In genomic region chr2:28896906-28897305, GRCh38 we compare ENCODE assay signal across 9 cellular contexts. TPM values are rescaled to one million over a fixed set of nuclear protein-coding genes. Genes with fewer than 3 reads are reported as not detected.
DNase-seq lines count a peak whose midpoint lies in the region; ATAC-seq, FAIRE-seq and TF ChIP-seq lines count a peak whose summit lies in the region.
"Had no signal": no experiment of that assay in that cellular context is flagged by ENCODE, and none has a peak within 500 bp of the region (broad histone marks: within the 10 kb centered on the region; RNA-seq: fewer than 3 reads in every experiment).

No MANE protein-coding gene starts in this region.

- peak overlapping the region; percentile 43 for H3K27ac Mint-ChIP-seq in activated CD8-positive, alpha-beta T cell treated with anti-CD3 and anti-CD28 coated beads for 36 hours

- H3K4me2 ChIP-seq in keratinocyte (ENCODE audit: control insufficient read depth, extremely low read depth, insufficient read depth, low read depth, low read length): peak overlapping the region; percentile 93

- H2AFZ ChIP-seq in keratinocyte (ENCODE audit: control insufficient read depth, low read length): no peak overlapping the region

- ATAC-seq in activated CD8-positive, alpha-beta T cell treated with anti-CD3 and anti-CD28 coated beads for 36 hours: no peak
- ATAC-seq in GM21529 (IDR thresholded peaks at IDR 0.05; ENCODE audit: unreplicated experiment): no peak

- DNase-seq in AG20443 (ENCODE audit: low spot score) (peak; percentile 63), HAP-1 (ENCODE audit: low spot score in 2 of 2) (peak in 1 of 2 experiments; percentile 33), keratinocyte (ENCODE audit: low read depth, low spot score) (no peak), SKM-1 (lab: John Stamatoyannopoulos, UW; ENCODE audit: unreplicated experiment) (no peak), esophagus muscularis mucosa (ENCODE audit: extremely low spot score) (no peak), cerebellar nuclear complex (lab: John Stamatoyannopoulos, UW) (no peak)
- no peak for DNase-seq in activated CD8-positive, alpha-beta T cell treated with anti-CD3 and anti-CD28 coated beads for 36 hours
- DNase-seq: islet precursor cell had no signal

- H3K36me3 ChIP-seq in HAP-1 (replicated peaks): peaks cover 24% of the 10 kb centered on the region
- H3K36me3 ChIP-seq in keratinocyte (ENCODE audit: control insufficient read depth in 2 of 2, extremely low read depth in 1 of 2, insufficient read depth in 2 of 2, low read length in 2 of 2): peaks cover 3 to 11% of the 10 kb centered on the region in 2 experiments
- H3K36me3 ChIP-seq in esophagus muscularis mucosa: peaks cover 0 to 1% (median under 1%) of the 10 kb centered on the region in 4 donors

- H3K27me3 Mint-ChIP-seq in activated CD8-positive, alpha-beta T cell treated with anti-CD3 and anti-CD28 coated beads for 36 hours: no peaks in the 10 kb centered on the region

- H3K79me2 ChIP-seq in keratinocyte (ENCODE audit: control insufficient read depth, insufficient read depth, low read length): peaks cover 74% of the 10 kb centered on the region

- peaks cover 40% of the 10 kb centered on the region for H3K36me3 Mint-ChIP-seq in activated CD8-positive, alpha-beta T cell treated with anti-CD3 and anti-CD28 coated beads for 36 hours (ENCODE audit: low read depth)

- peak overlapping the region; percentile 100 for H3K4me3 Mint-ChIP-seq in activated CD8-positive, alpha-beta T cell treated with anti-CD3 and anti-CD28 coated beads for 36 hours

- no peaks in the 10 kb centered on the region for H3K9me1 ChIP-seq in keratinocyte (ENCODE audit: control insufficient read depth, extremely low read depth, insufficient read depth, low read length)

- CTCF ChIA-PET in activated CD8-positive, alpha-beta T cell treated with anti-CD3 and anti-CD28 coated beads for 36 hours (lab: Charles Lee): interaction anchor here (1.0 to 1.6 kb wide), 3 partner anchors 8 to 75 kb away, joined by 3 read pairs; no protein-coding TSS in a partner anchor

- H4K20me1 ChIP-seq in keratinocyte (ENCODE audit: control insufficient read depth, extremely low read depth, insufficient read depth, low read length): peaks cover 43% of the 10 kb centered on the region

- in situ Hi-C loops in HAP-1 (cut with MboI; ENCODE audit: low sequenced_read_pairs): no loop called here

- peak overlapping the region; percentile 99 for H3K9ac ChIP-seq in keratinocyte (ENCODE audit: control insufficient read depth, extremely low read depth, insufficient read depth, low read length)

- no peaks in the 10 kb centered on the region for H3K9me3 Mint-ChIP-seq in activated CD8-positive, alpha-beta T cell treated with anti-CD3 and anti-CD28 coated beads for 36 hours

- no peak for TF ChIP-seq POLR2A in esophagus muscularis mucosa (IDR thresholded peaks at IDR 0.05; ENCODE audit: low read depth)

- POLR2A ChIA-PET in activated CD8-positive, alpha-beta T cell treated with anti-CD3 and anti-CD28 coated beads for 36 hours (lab: Charles Lee): interaction anchor here (0.7 to 4.1 kb wide), 5 partner anchors 12 to 54 kb away, joined by 3 to 30 read pairs (median 3); no protein-coding TSS in a partner anchor

- H3K27ac ChIP-seq in keratinocyte (ENCODE audit: control insufficient read depth, insufficient read depth, low read length): peak overlapping the region; percentile 82
- H3K27ac ChIP-seq in esophagus muscularis mucosa (replicated peaks in 1 of 4): no peak overlapping the region

- 32% methylated on average over 2 of the region's 2 CpGs for WGBS in esophagus muscularis mucosa

- no peak for TF ChIP-seq EP300 in esophagus muscularis mucosa (IDR thresholded peaks at IDR 0.05)

- FAIRE-seq in keratinocyte (lab: Jason Lieb, UNC): peak; percentile 65

- dilution Hi-C loops in keratinocyte (cut with MboI; ENCODE audit: extremely low pct_ligation_motif_present, low sequenced_read_pairs): no loop called here

- H3K4me1 ChIP-seq in HAP-1 (peaks cover 35% of the 10 kb centered on the region), keratinocyte (ENCODE audit: control insufficient read depth, extremely low read depth, insufficient read depth, low read length) (peaks cover 28% of the 10 kb centered on the region), esophagus muscularis mucosa (peaks cover 19 to 44% (median 38%) of the 10 kb centered on the region in 4 donors)

- H3K9me3 ChIP-seq in HAP-1 (no peaks in the 10 kb centered on the region), keratinocyte (ENCODE audit: control insufficient read depth, low read depth, low read length) (no peaks in the 10 kb centered on the region), esophagus muscularis mucosa (no peaks in the 10 kb centered on the region)

- H3K27me3 ChIP-seq in HAP-1 (ENCODE audit: low read depth) (no peaks in the 10 kb centered on the region), keratinocyte (ENCODE audit: control insufficient read depth, extremely low read depth, insufficient read depth, low read length) (no peaks in the 10 kb centered on the region), esophagus muscularis mucosa (no peaks in the 10 kb centered on the region)

- TF ChIP-seq CTCF in activated CD8-positive, alpha-beta T cell treated with anti-CD3 and anti-CD28 coated beads for 36 hours (IDR thresholded peaks at IDR 0.05): no peak
- no peak for TF ChIP-seq CTCF in keratinocyte (optimal IDR thresholded peaks at IDR 0.05 in 1 of 3, IDR thresholded peaks at IDR 0.05 in 1 of 3, conservative IDR thresholded peaks at IDR 0.05 in 1 of 3; ENCODE audit: extremely low read depth in 1 of 3, insufficient read depth in 2 of 3, low read length in 3 of 3)
- TF ChIP-seq CTCF in esophagus muscularis mucosa (IDR thresholded peaks at IDR 0.05): no peak

- peaks cover 45% of the 10 kb centered on the region for H3K4me1 Mint-ChIP-seq in activated CD8-positive, alpha-beta T cell treated with anti-CD3 and anti-CD28 coated beads for 36 hours (ENCODE audit: low read depth)

- intact Hi-C loops in activated CD8-positive, alpha-beta T cell treated with anti-CD3 and anti-CD28 coated beads for 36 hours (cut with micrococcal nuclease): no loop called here
- intact Hi-C loops in esophagus muscularis mucosa (cut with DNase I): loop anchor here (10.0 kb wide), 1 partner anchor 332 kb away; no protein-coding TSS in a partner anchor

- peak overlapping the region; percentile 93 for H3K4me3 ChIP-seq in HAP-1
- peak overlapping the region; percentile 1 to 85 (median 71) for H3K4me3 ChIP-seq in keratinocyte (ENCODE audit: control insufficient read depth in 2 of 3, extremely low read depth in 1 of 3, insufficient read depth in 2 of 3, low read depth in 1 of 3, low read length in 3 of 3)
- H3K4me3 ChIP-seq in esophagus muscularis mucosa: no peak overlapping the region

RNA-seq across cellular contexts. Expression of gene WDR43, which starts 2.4 kb away (rescaled TPM):
- 100 to 1,000 TPM; 121 to 129 TPM for total RNA-seq in activated CD8-positive, alpha-beta T cell treated with anti-CD3 and anti-CD28 coated beads for 36 hours
- polyA plus RNA-seq in keratinocyte: 86.2 to 125 TPM (median 99.9 TPM) in 3 replicates
- 80.0 TPM for polyA plus RNA-seq in keratinocyte (2011; ENCODE audit: low read depth)
- polyA plus RNA-seq in keratinocyte (2011; cell fraction: cytosol; rRNA removed): 35.8 and 94.9 TPM in 2 replicates
- 64.8 and 102 TPM in 2 replicates for polyA plus RNA-seq in keratinocyte (2011; cell fraction: nucleus; rRNA removed)
- 34.5 and 73.9 TPM in 2 replicates for polyA plus RNA-seq in keratinocyte (2012; ENCODE audit: low replicate concordance)
- polyA minus RNA-seq in keratinocyte: 72.7 to 341 TPM (median 138 TPM) in 3 replicates
- polyA minus RNA-seq in keratinocyte (2011; cell fraction: cytosol; rRNA and poly(A)+ RNA removed): 64.5 TPM
- 64.6 and 178 TPM in 2 replicates for polyA minus RNA-seq in keratinocyte (2011; cell fraction: nucleus; rRNA and poly(A)+ RNA removed)
- 10 to 100 TPM; 21.5 to 53.0 (median 31.0) TPM for total RNA-seq in esophagus muscularis mucosa

RNA-seq across cellular contexts. Expression of gene TRMT61B, which starts 26.8 kb away (rescaled TPM):
- total RNA-seq in activated CD8-positive, alpha-beta T cell treated with anti-CD3 and anti-CD28 coated beads for 36 hours: 10 to 100 TPM; 14.5 to 19.3 TPM
- polyA plus RNA-seq in keratinocyte: 10.4 to 16.2 TPM (median 12.1 TPM) in 3 replicates
- polyA plus RNA-seq in keratinocyte (2011; ENCODE audit: low read depth): 8.1 TPM
- polyA plus RNA-seq in keratinocyte (2011; cell fraction: cytosol; rRNA removed): 10.1 and 22.6 TPM in 2 replicates
- polyA plus RNA-seq in keratinocyte (2011; cell fraction: nucleus; rRNA removed): 14.3 and 15.8 TPM in 2 replicates
- polyA plus RNA-seq in keratinocyte (2012; ENCODE audit: low replicate concordance): 11.0 and 14.0 TPM in 2 replicates
- 3.4 to 8.2 TPM (median 4.7 TPM) in 3 replicates for polyA minus RNA-seq in keratinocyte
- 8.6 TPM for polyA minus RNA-seq in keratinocyte (2011; cell fraction: cytosol; rRNA and poly(A)+ RNA removed)
- polyA minus RNA-seq in keratinocyte (2011; cell fraction: nucleus; rRNA and poly(A)+ RNA removed): 3.2 and 9.6 TPM in 2 replicates
- 10 to 100 TPM; 10.6 to 14.6 (median 11.4) TPM for total RNA-seq in esophagus muscularis mucosa

Comparison
In these comparisons a context has a peak if more than half of its experiments do, and no peak if none do; other contexts are left out.
1. H3K4me3 ChIP-seq: peak in HAP-1 (single experiment) and keratinocyte (3 of 3); none in esophagus muscularis mucosa (0 of 4).